In the genomic region with DNA sequence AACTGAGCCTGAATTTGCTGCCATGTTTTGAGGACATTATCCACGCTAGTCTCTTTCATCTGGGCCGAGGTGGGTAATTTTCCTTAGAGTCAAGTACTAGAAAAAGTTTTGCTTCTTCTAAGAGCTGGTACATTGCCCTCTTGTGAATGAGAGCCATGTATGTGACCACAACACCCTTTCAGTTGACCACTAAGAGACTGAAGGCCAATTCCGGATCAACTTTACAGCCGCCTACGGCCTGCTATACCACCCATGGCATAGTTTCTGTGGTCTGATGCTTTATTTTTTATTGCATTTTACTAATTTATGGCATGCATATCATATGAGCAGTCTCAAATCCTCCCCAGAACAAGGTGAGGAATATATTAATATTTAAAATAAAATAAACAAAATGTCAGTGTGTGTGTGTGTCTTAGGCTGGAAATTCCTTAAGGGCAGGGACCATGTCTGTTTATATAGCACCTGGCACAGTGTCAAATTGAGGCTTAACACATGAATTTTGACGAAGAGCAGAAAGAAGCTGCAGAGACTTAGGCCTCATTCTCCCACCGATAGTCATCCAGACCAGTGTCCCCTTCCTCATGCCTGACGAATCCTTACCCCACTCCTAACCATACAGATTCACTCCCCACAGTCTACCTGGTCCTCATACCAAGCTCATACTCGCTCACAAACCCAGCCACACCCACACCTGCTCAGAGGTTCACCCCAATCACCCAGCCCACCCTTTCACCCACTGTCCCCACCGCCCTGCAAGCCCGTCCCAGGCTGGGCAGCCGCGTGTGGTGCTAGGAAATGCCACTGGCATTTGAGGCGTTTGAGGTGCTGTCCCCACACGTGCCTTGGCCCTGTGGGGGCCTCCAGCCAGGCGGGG, we compare ENCODE assay signal across 16 cellular contexts. TPM values are rescaled to one million over a fixed set of nuclear protein-coding genes. Genes with fewer than 3 reads are reported as not detected.
DNase-seq lines count a peak whose midpoint lies in the region; ATAC-seq, FAIRE-seq and TF ChIP-seq lines count a peak whose summit lies in the region.
"Had no signal": no experiment of that assay in that cellular context is flagged by ENCODE, and none has a peak within 500 bp of the region (broad histone marks: within the 10 kb centered on the region; RNA-seq: fewer than 3 reads in every experiment).

No MANE protein-coding gene starts in this region.

- dilution Hi-C loops in keratinocyte (cut with MboI; ENCODE audit: extremely low pct_ligation_motif_present, low sequenced_read_pairs) = no loop called here

- WGBS in aorta, 2 donors = 82% methylated on average over 16 of the region's 16 CpGs

- H3K4me3 ChIP-seq in keratinocyte (ENCODE audit: control insufficient read depth in 2 of 3, extremely low read depth in 1 of 3, insufficient read depth in 2 of 3, low read depth in 1 of 3, low read length in 3 of 3) = no peak overlapping the region
- H3K4me3 ChIP-seq in aorta (ENCODE audit: low read length in 2 of 2) = no peak overlapping the region
- H3K4me3 ChIP-seq: esophagus muscularis mucosa, psoas muscle, upper lobe of left lung had no signal

- no peaks in the 10 kb centered on the region for H3K9me3 ChIP-seq in keratinocyte (ENCODE audit: control insufficient read depth, low read depth, low read length)
- no peaks in the 10 kb centered on the region for H3K9me3 ChIP-seq in aorta (ENCODE audit: control insufficient read depth, low read length)
- H3K9me3 ChIP-seq: esophagus muscularis mucosa, psoas muscle, upper lobe of left lung had no signal

- DNase-seq in cardiac septum (ENCODE audit: low spot score) = peak; percentile 46
- no peak for DNase-seq in left cardiac atrium
- DNase-seq in amniotic stem cell (lab: John Stamatoyannopoulos, UW) = peak; percentile 44
- DNase-seq in keratinocyte (ENCODE audit: low read depth, low spot score) = no peak
- peak; percentile 24 to 63 for DNase-seq in aorta
- DNase-seq in activated CD4-positive, alpha-beta T cell treated with anti-CD3 and anti-CD28 coated beads for 1 hour = no peak
- DNase-seq in RPMI8226 = no peak
- DNase-seq: activated naive CD4-positive, alpha-beta T cell treated with Interleukin-2 at 50 U/mL for 16 hours; Karpas-422; NCI-H1694 treated with DMSO at 0.1 percent for 48 hours; NCI-H524 treated with DMSO at 0.1 percent for 48 hours; psoas muscle; T-helper 9 cell had no signal

- peak overlapping the region; percentile 21 for H2AFZ ChIP-seq in keratinocyte (ENCODE audit: control insufficient read depth, low read length)

- H3K9ac ChIP-seq in keratinocyte (ENCODE audit: control insufficient read depth, extremely low read depth, insufficient read depth, low read length) = no peak overlapping the region

- H3K4me1 ChIP-seq in keratinocyte (ENCODE audit: control insufficient read depth, extremely low read depth, insufficient read depth, low read length) (peaks cover 32% of the 10 kb centered on the region), aorta (ENCODE audit: control insufficient read depth in 1 of 2, insufficient read depth in 2 of 2, low read length in 2 of 2) (no peaks in the 10 kb centered on the region)
- H3K4me1 ChIP-seq: psoas muscle had no signal

- H3K27me3 ChIP-seq in keratinocyte (ENCODE audit: control insufficient read depth, extremely low read depth, insufficient read depth, low read length) (no peaks in the 10 kb centered on the region), aorta (ENCODE audit: control insufficient read depth in 1 of 2, insufficient read depth in 2 of 2, low read length in 1 of 2) (no peaks in the 10 kb centered on the region)
- H3K27me3 ChIP-seq: esophagus muscularis mucosa, upper lobe of left lung had no signal

- H3K9me1 ChIP-seq in keratinocyte (ENCODE audit: control insufficient read depth, extremely low read depth, insufficient read depth, low read length) = no peaks in the 10 kb centered on the region

- H3K27ac ChIP-seq in keratinocyte (ENCODE audit: control insufficient read depth, insufficient read depth, low read length) (no peak overlapping the region), aorta (ENCODE audit: low read depth in 1 of 2, low read length in 2 of 2) (no peak overlapping the region)
- H3K27ac ChIP-seq: psoas muscle, upper lobe of left lung had no signal

- H4K20me1 ChIP-seq in keratinocyte (ENCODE audit: control insufficient read depth, extremely low read depth, insufficient read depth, low read length) = no peaks in the 10 kb centered on the region

- H3K4me2 ChIP-seq in keratinocyte (ENCODE audit: control insufficient read depth, extremely low read depth, insufficient read depth, low read depth, low read length) = no peak overlapping the region

- no peaks in the 10 kb centered on the region for H3K36me3 ChIP-seq in keratinocyte (ENCODE audit: control insufficient read depth in 2 of 2, extremely low read depth in 1 of 2, insufficient read depth in 2 of 2, low read length in 2 of 2)
- H3K36me3 ChIP-seq in aorta (ENCODE audit: control insufficient read depth in 1 of 2, insufficient read depth in 2 of 2, low read length in 1 of 2) = no peaks in the 10 kb centered on the region
- H3K36me3 ChIP-seq: esophagus muscularis mucosa, upper lobe of left lung had no signal

- intact Hi-C loops in cardiac septum (cut with DNase I) (no loop called here), left cardiac atrium (cut with DNase I) (loop anchor here in 1 of 2 donors (10.0 kb wide), 1 partner anchor 166 kb away; no protein-coding TSS in a partner anchor), aorta (cut with DNase I) (loop anchor here in 1 of 2 donors (5.0 kb wide), 1 partner anchor 158 kb away; no protein-coding TSS in a partner anchor)

- H3K79me2 ChIP-seq in keratinocyte (ENCODE audit: control insufficient read depth, insufficient read depth, low read length) = no peaks in the 10 kb centered on the region

- TF ChIP-seq CTCF in keratinocyte (optimal IDR thresholded peaks at IDR 0.05 in 1 of 3, IDR thresholded peaks at IDR 0.05 in 1 of 3, conservative IDR thresholded peaks at IDR 0.05 in 1 of 3; ENCODE audit: extremely low read depth in 1 of 3, insufficient read depth in 2 of 3, low read length in 3 of 3) = no peak

- no peak for FAIRE-seq in keratinocyte (lab: Jason Lieb, UNC)

- no peak for ATAC-seq in left cardiac atrium
- ATAC-seq in aorta (ENCODE audit: low FRiP score) = no peak
- ATAC-seq in GM19035 (IDR thresholded peaks at IDR 0.05; ENCODE audit: unreplicated experiment) = no peak
- ATAC-seq: psoas muscle had no signal

RNA-seq across cellular contexts. Expression of a gene that starts 35.5 kb away (rescaled TPM):
- total RNA-seq in cardiac septum (2.3 TPM), left cardiac atrium (1 to 10 TPM; 4.1 to 4.4 TPM), aorta (10 to 100 TPM in 1 of 2 donors, 1 to 10 TPM in 1; 9.5 to 17.8 TPM)
- polyA plus RNA-seq in keratinocyte (10.4 to 17.3 TPM (median 11.1 TPM) in 3 replicates), aorta (1 to 10 TPM in 1 of 2 donors, under 1 TPM in 1; 0.79 to 3.5 TPM)
- 5.4 TPM for polyA plus RNA-seq in keratinocyte (2011; ENCODE audit: low read depth)
- 6.9 and 11.2 TPM in 2 replicates for polyA plus RNA-seq in keratinocyte (2011; cell fraction: cytosol; rRNA removed)
- polyA plus RNA-seq in keratinocyte (2011; cell fraction: nucleus; rRNA removed) = 21.6 and 30.7 TPM in 2 replicates
- polyA plus RNA-seq in keratinocyte (2012; ENCODE audit: low replicate concordance) = 10.6 and 23.6 TPM in 2 replicates
- polyA minus RNA-seq in keratinocyte = 14.9 to 39.8 TPM (median 17.4 TPM) in 3 replicates
- polyA minus RNA-seq in keratinocyte (2011; cell fraction: cytosol; rRNA and poly(A)+ RNA removed) = 12.9 TPM
- 17.8 and 23.5 TPM in 2 replicates for polyA minus RNA-seq in keratinocyte (2011; cell fraction: nucleus; rRNA and poly(A)+ RNA removed)

Comparison
In these comparisons a context has a peak if more than half of its experiments do, and no peak if none do; other contexts are left out.
1. DNase-seq: peak in cardiac septum (single experiment), amniotic stem cell (single experiment) and aorta (2 of 2); none in left cardiac atrium (single experiment), keratinocyte (single experiment), activated CD4-positive, alpha-beta T cell treated with anti-CD3 and anti-CD28 coated beads for 1 hour (single experiment) and RPMI8226 (single experiment).